In the genomic region with DNA sequence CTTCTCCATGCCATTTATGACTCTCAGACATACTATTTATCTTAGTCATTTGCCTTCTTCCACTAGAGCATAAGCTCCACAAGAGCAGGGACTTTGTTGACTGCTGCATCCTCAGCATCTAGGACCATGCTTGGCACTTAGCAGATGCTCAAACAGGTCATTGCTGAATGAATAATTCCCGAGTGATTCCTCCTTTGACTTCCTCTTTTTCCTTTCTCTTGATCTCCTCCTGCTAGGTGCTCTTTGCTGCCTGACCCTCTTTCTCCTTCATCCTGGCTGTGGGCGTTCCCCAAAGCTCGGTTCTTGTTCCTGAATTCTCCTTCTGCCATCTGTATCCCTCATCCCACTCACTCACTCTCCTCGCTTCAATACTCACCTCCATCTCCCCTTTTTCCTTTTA, we compare ENCODE assay signal across 35 cellular contexts. TPM values are rescaled to one million over a fixed set of nuclear protein-coding genes. Genes with fewer than 3 reads are reported as not detected.
"Had no signal": no experiment of that assay in that cellular context is flagged by ENCODE, and none has a peak within 500 bp of the region (broad histone marks: within the 10 kb centered on the region; RNA-seq: fewer than 3 reads in every experiment).

No MANE protein-coding gene starts in this region.

- DNase-seq: dorsolateral prefrontal cortex; effector CD4-positive, alpha-beta T cell; endodermal cell; foreskin fibroblast; gastrocnemius medialis; heart right ventricle; hippocampal formation; left cardiac atrium; left lung; mesenchymal stem cell; mucosa of descending colon; naive B cell; occipital lobe; ovary; posterior cingulate gyrus; psoas muscle; right cardiac atrium; stimulated activated CD4-positive, alpha-beta T cell treated with anti-CD3 and anti-CD28 coated beads, Interleukin-4, amount 100 ng/mL, for 4 hours; stimulated activated naive CD8-positive, alpha-beta T cell treated with anti-CD3 and anti-CD28 coated beads, Interleukin-15, Interleukin-2, amounts not matched to agents 100 U/mL and 50 U/mL, for 24 hours; substantia nigra; testis had no signal

- H3K4me3 ChIP-seq: dorsolateral prefrontal cortex, gastrocnemius medialis, heart right ventricle, left lung, mucosa of descending colon, ovary, psoas muscle, skin epidermis, spleen, testis, tibial artery had no signal

- H3K27me3 ChIP-seq: gastrocnemius medialis, left lung, ovary, testis, tibial artery had no signal

- H3K9me3 ChIP-seq: gastrocnemius medialis, heart right ventricle, left lung, mucosa of descending colon, ovary, psoas muscle, spleen, testis, tibial artery had no signal

- ATAC-seq: esophagus mucosa; gastrocnemius medialis; heart right ventricle; left cardiac atrium; mucosa of descending colon; natural killer cell treated with Interleukin-12 subunit alpha and Interleukin-12 subunit beta and Interleukin-15 and Interleukin-18, amount 100 ng/mL, for 72 hours; psoas muscle; right cardiac atrium; stimulated activated memory B cell treated with anti-CD40 and anti-IgM and Interleukin-4, amounts not matched to agents 10 μg/mL and 1 μg/mL and 100 μg/mL, for 72 hours; stimulated activated naive CD8-positive, alpha-beta T cell treated with anti-CD3 and anti-CD28 coated beads, Interleukin-15, Interleukin-2, amounts not matched to agents 100 U/mL and 50 U/mL, for 24 hours had no signal

- H3K9me3 Mint-ChIP-seq: endodermal cell; mesothelial cell of epicardium; stimulated activated memory B cell treated with anti-CD40 and anti-IgM and Interleukin-4, amounts not matched to agents 10 μg/mL and 1 μg/mL and 100 μg/mL, for 72 hours; type B pancreatic cell had no signal

- H3K36me3 ChIP-seq: gastrocnemius medialis, heart right ventricle, left lung, ovary, spleen, tibial artery had no signal

- H3K27ac ChIP-seq: epithelial cell of prostate, gastrocnemius medialis, heart right ventricle, left lung, ovary, psoas muscle, skin epidermis, spleen, testis, tibial artery had no signal

- H3K4me1 ChIP-seq: psoas muscle, testis, tibial artery had no signal

- H3K36me3 Mint-ChIP-seq: mesothelial cell of epicardium; naive B cell; natural killer cell treated with Interleukin-12 subunit alpha and Interleukin-12 subunit beta and Interleukin-15 and Interleukin-18, amount 100 ng/mL, for 72 hours; stimulated activated memory B cell treated with anti-CD40 and anti-IgM and Interleukin-4, amounts not matched to agents 10 μg/mL and 1 μg/mL and 100 μg/mL, for 72 hours; type B pancreatic cell had no signal

- H3K27ac Mint-ChIP-seq: endodermal cell; mesothelial cell of epicardium; naive B cell; stimulated activated memory B cell treated with anti-CD40 and anti-IgM and Interleukin-4, amounts not matched to agents 10 μg/mL and 1 μg/mL and 100 μg/mL, for 72 hours; type B pancreatic cell had no signal

- H3K4me1 Mint-ChIP-seq: endodermal cell; stimulated activated memory B cell treated with anti-CD40 and anti-IgM and Interleukin-4, amounts not matched to agents 10 μg/mL and 1 μg/mL and 100 μg/mL, for 72 hours had no signal

- H3K4me3 Mint-ChIP-seq: endodermal cell; mesothelial cell of epicardium; naive B cell; natural killer cell treated with Interleukin-12 subunit alpha and Interleukin-12 subunit beta and Interleukin-15 and Interleukin-18, amount 100 ng/mL, for 72 hours; stimulated activated memory B cell treated with anti-CD40 and anti-IgM and Interleukin-4, amounts not matched to agents 10 μg/mL and 1 μg/mL and 100 μg/mL, for 72 hours; type B pancreatic cell had no signal

- FAIRE-seq: colon, islet of Langerhans had no signal

RNA-seq across cellular contexts. Expression of a gene that starts 23.5 kb away (rescaled TPM):
- total RNA-seq: esophagus mucosa; kidney epithelial cell; left cardiac atrium; left lung; lung microvascular endothelial cell; natural killer cell treated with Interleukin-12 subunit alpha and Interleukin-12 subunit beta and Interleukin-15 and Interleukin-18, amount 100 ng/mL, for 72 hours; renal cortical epithelial cell; right cardiac atrium had no signal
- polyA plus RNA-seq: heart right ventricle, right cardiac atrium, spleen had no signal
